In the genomic region with DNA sequence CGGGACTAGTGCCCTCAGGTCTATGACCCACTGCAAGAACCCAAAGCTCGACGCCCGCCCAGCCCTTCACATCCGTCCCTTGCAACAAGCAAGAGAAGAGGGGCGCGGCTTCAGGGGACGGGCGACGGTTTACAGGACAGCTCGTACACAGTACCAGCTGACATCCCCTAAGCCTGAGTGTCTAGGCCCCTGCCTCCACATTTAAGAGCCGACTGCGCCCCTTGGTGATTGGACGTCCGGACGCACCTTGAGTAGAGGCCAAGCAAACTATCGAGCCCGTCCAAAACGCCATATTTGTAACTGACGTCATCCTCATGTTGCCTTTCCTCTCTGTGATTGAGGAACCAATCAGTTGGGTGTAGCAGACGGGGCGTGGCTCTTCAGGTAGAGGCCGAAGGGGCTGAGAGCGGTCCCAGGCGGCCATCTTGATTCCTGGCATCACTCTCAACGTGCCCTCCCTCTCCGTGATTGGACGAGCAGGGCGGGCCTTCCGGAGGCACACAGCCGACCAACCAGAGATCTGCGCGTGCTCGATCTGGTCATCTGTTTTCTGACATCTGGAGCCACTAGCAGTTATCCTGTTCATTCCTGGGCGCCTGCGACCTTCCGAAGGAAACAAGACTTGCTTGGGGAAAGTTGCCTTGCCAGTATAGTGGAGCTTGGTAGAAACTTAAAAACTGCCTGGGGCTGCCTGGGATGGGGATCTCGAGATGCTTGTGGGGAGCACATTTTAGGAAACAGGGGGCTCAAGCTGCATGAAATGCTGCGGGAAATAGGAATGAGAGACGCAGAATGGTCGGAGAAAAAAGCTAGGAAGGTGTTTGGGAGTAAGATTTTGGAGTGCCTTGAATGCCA, we compare ENCODE assay signal across 8 cellular contexts. TPM values are rescaled to one million over a fixed set of nuclear protein-coding genes. Genes with fewer than 3 reads are reported as not detected.
DNase-seq lines count a peak whose midpoint lies in the region; ATAC-seq lines count a peak whose summit lies in the region.

No MANE protein-coding gene starts in this region.

- H2BK5ac ChIP-seq in mesenchymal stem cell (ENCODE audit: low read depth, low read length, poor library complexity, severe bottlenecking): peak overlapping the region; percentile 19

- H2AK5ac ChIP-seq in mesenchymal stem cell (ENCODE audit: low read length, severe bottlenecking): no peak overlapping the region

- peak overlapping the region; percentile 5 to 88 for H3K4ac ChIP-seq in mesenchymal stem cell (ENCODE audit: low read depth in 1 of 2, low read length in 2 of 2)

- peak overlapping the region; percentile 92 for H3K9ac ChIP-seq in endocrine pancreas (ENCODE audit: control insufficient read depth, insufficient read depth, low read length)
- H3K9ac ChIP-seq in mesenchymal stem cell (ENCODE audit: low read length): peak overlapping the region; percentile 97

- peak; percentile 98 for DNase-seq in Caki2 (ENCODE audit: low read depth)
- peak in 75 of 76 experiments; percentile 74 to 98 (median 95) for DNase-seq in HUDEP-2 (lab: John Stamatoyannopoulos, UW; ENCODE audit: unreplicated experiment in 76 of 76)
- peak; percentile 97 for DNase-seq in NOMO-1 treated with dmso at 0.1 percent for 144 hours (lab: John Stamatoyannopoulos, UW; ENCODE audit: unreplicated experiment)
- peak; percentile 91 for DNase-seq in activated CD8-positive, alpha-beta memory T cell treated with anti-CD3 and anti-CD28 coated beads, Interleukin-2, amount 50 U/mL, for 1 hour (ENCODE audit: extremely low read depth)
- peak; percentile 99 for DNase-seq in mesenchymal stem cell
- DNase-seq in stimulated activated CD8-positive, alpha-beta memory T cell treated with anti-CD3 and anti-CD28 coated beads, Interleukin-12 subunit alpha, Interleukin-12 subunit beta, amount 100 ng/mL, for 24 hours (ENCODE audit: extremely low read depth): peak; percentile 92

- peak; percentile 91 for ATAC-seq in GM21390 (IDR thresholded peaks at IDR 0.05; ENCODE audit: unreplicated experiment)

- H4K91ac ChIP-seq in mesenchymal stem cell (ENCODE audit: low read length): peak overlapping the region; percentile 48

- H3K9me3 ChIP-seq in endocrine pancreas (ENCODE audit: control insufficient read depth, low read length) (no peaks in the 10 kb centered on the region), mesenchymal stem cell (ENCODE audit: control insufficient read depth, low read length) (no peaks in the 10 kb centered on the region)

- peak overlapping the region; percentile 34 for H3K27ac ChIP-seq in mesenchymal stem cell (ENCODE audit: low read length, poor library complexity, severe bottlenecking)

- H2BK15ac ChIP-seq in mesenchymal stem cell (ENCODE audit: low read depth, poor library complexity, severe bottlenecking): peak overlapping the region; percentile 0

- H4K8ac ChIP-seq in mesenchymal stem cell (ENCODE audit: low read length): peak overlapping the region; percentile 61

- peak overlapping the region in 1 of 2 experiments; percentile 36 for H3K23ac ChIP-seq in mesenchymal stem cell (ENCODE audit: low read length in 2 of 2)

- H3K36me3 ChIP-seq in endocrine pancreas (ENCODE audit: control insufficient read depth, insufficient read depth, low read length) (no peaks in the 10 kb centered on the region), mesenchymal stem cell (ENCODE audit: control insufficient read depth in 1 of 2, insufficient read depth in 2 of 2, low read depth in 1 of 2, low read length in 2 of 2) (peaks cover 0 to 24% of the 10 kb centered on the region in 2 experiments)

- H3K4me3 ChIP-seq in endocrine pancreas (ENCODE audit: control insufficient read depth, insufficient read depth, low read length): peak overlapping the region; percentile 88
- peak overlapping the region; percentile 62 to 84 for H3K4me3 ChIP-seq in mesenchymal stem cell (ENCODE audit: insufficient read depth in 1 of 2, low read depth in 1 of 2, low read length in 2 of 2)

- peaks cover 10% of the 10 kb centered on the region for H3K79me1 ChIP-seq in mesenchymal stem cell (replicated peaks; ENCODE audit: low read length, poor library complexity, severe bottlenecking)

- under 1% methylated on average over 41 of the region's 41 CpGs for WGBS in mesenchymal stem cell

- peak overlapping the region; percentile 72 for H3K4me2 ChIP-seq in mesenchymal stem cell (ENCODE audit: low read length, poor library complexity, severe bottlenecking)

- H3K14ac ChIP-seq in mesenchymal stem cell (ENCODE audit: low read length in 2 of 2): peak overlapping the region in 1 of 2 experiments; percentile 90

- peak overlapping the region in 1 of 2 experiments; percentile 29 for H2BK12ac ChIP-seq in mesenchymal stem cell (ENCODE audit: low read length in 2 of 2)

- H2BK120ac ChIP-seq in mesenchymal stem cell (ENCODE audit: low read depth, low read length): peak overlapping the region; percentile 39

- peak overlapping the region; percentile 49 for H2AFZ ChIP-seq in mesenchymal stem cell (ENCODE audit: low read depth, low read length)

- H3K4me1 ChIP-seq in endocrine pancreas (ENCODE audit: control insufficient read depth, insufficient read depth, low read length): peaks cover 13% of the 10 kb centered on the region
- peaks cover 8% of the 10 kb centered on the region for H3K4me1 ChIP-seq in mesenchymal stem cell (ENCODE audit: control insufficient read depth, insufficient read depth, low read depth, low read length)

- in situ Hi-C loops in Caki2 (cut with HindIII; ENCODE audit: low pct_unique_long_range_greater_than_20kb, low sequenced_read_pairs): no loop called here

- H3K18ac ChIP-seq in mesenchymal stem cell (ENCODE audit: low read depth in 1 of 2, low read length in 2 of 2): peak overlapping the region; percentile 48 to 86

- no peaks in the 10 kb centered on the region for H3K27me3 ChIP-seq in endocrine pancreas (ENCODE audit: control insufficient read depth, insufficient read depth, low read length)
- H3K27me3 ChIP-seq in mesenchymal stem cell (ENCODE audit: control insufficient read depth in 1 of 2, insufficient read depth in 1 of 2, low read length in 2 of 2): no peaks in the 10 kb centered on the region

RNA-seq across cellular contexts. Expression of gene RPL14, which starts 4.0 kb away (rescaled TPM):
- total RNA-seq in Caki2 (2014; rRNA removed; shearing (Covaris generic); ENCODE audit: low replicate concordance): 102 and 141 TPM in 2 replicates
- polyA plus RNA-seq in mesenchymal stem cell (2013, experiment 1 of 2): 1,256 TPM
- polyA plus RNA-seq in mesenchymal stem cell (2013, experiment 2 of 2): 1,256 TPM

RNA-seq across cellular contexts. Expression of gene ZNF619, which starts 23.8 kb away (rescaled TPM):
- total RNA-seq in Caki2 (2014; rRNA removed; shearing (Covaris generic); ENCODE audit: low replicate concordance): 1.3 and 3.0 TPM in 2 replicates
- 2.0 TPM for polyA plus RNA-seq in mesenchymal stem cell (2013, experiment 1 of 2)
- 2.3 TPM for polyA plus RNA-seq in mesenchymal stem cell (2013, experiment 2 of 2)

RNA-seq across cellular contexts. Expression of gene ZNF620, which starts 52.7 kb away (rescaled TPM):
- 0.88 and 1.0 TPM in 2 replicates for total RNA-seq in Caki2 (2014; rRNA removed; shearing (Covaris generic); ENCODE audit: low replicate concordance)
- polyA plus RNA-seq in mesenchymal stem cell (2013, experiment 1 of 2): 0.46 TPM
- 0.44 TPM for polyA plus RNA-seq in mesenchymal stem cell (2013, experiment 2 of 2)

Comparison
In these comparisons a context has a peak if more than half of its experiments do, and no peak if none do; other contexts are left out.
1. Peak in every context shown above with its lines: DNase-seq, ATAC-seq, H3K4me3 ChIP-seq and H3K27ac ChIP-seq.